ENCODE assay signal across 21 cellular contexts in the genomic region with DNA sequence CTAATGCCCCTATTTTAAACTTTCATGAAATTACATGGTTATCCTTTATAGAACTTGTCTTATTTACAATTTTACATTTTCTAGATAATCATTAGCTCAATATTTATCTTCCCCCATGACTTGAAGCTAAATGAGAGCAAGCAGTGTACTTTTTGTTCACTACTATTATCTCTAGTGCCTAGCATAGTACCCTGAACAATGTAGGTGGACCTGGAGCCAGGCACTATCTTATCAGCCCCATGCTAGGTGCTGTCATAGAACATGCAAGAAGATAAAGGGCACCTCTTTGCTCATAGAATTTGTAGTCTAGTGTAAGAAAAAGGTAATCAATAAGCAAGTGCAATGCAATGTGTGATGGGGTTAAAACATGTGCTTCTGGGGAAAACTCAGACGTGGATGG.
DNase-seq lines count a peak whose midpoint lies in the region; ATAC-seq, FAIRE-seq and TF ChIP-seq lines count a peak whose summit lies in the region.
"Had no signal": no experiment of that assay in that cellular context is flagged by ENCODE, and none has a peak within 500 bp of the region (broad histone marks: within the 10 kb centered on the region; RNA-seq: fewer than 3 reads in every experiment).

No MANE protein-coding gene starts in this region.

- TF ChIP-seq EP300 in HepG2 (IDR thresholded peaks at IDR 0.05; ENCODE audit: low read depth in 2 of 2, low read length in 2 of 2): no peak
- no peak for TF ChIP-seq EP300 in HepG2 (CRISPR knock-in tag; IDR thresholded peaks at IDR 0.05; ENCODE audit: borderline replicate concordance)

- no peak overlapping the region for H3K4me2 ChIP-seq in HepG2 (ENCODE audit: low read depth, low read length)
- H3K4me2 ChIP-seq: A549; BLaER1 treated with 17β-estradiol and CSF1 and Interleukin-3, amounts not matched to agents 10 nM and 100 nM had no signal

- H3K9me3 ChIP-seq in liver (ENCODE audit: control insufficient read depth in 4 of 4, low read length in 3 of 4) (no peaks in the 10 kb centered on the region), HepG2 (ENCODE audit: low read length) (0 out of 2 replicates have a peak, but pooled peaks cover 4% of the 10 kb centered on the region)
- H3K9me3 ChIP-seq: A549; BLaER1 treated with 17β-estradiol and CSF1 and Interleukin-3, amounts not matched to agents 10 nM and 100 nM; Caco-2 had no signal

- POLR2A ChIA-PET in HepG2 (lab: Yijun Ruan, JAX): no interaction called here

- no TSS peak for BruUV-seq in HepG2 (replicated peaks; lab: Mats Ljungman, UMichigan)

- FAIRE-seq in HepG2 (lab: Jason Lieb, UNC): no peak
- FAIRE-seq: A549, D721Med, G401.6, GM12891, GM19239 had no signal

- no peaks in the 10 kb centered on the region for H3K79me2 ChIP-seq in HepG2 (ENCODE audit: insufficient read depth, low read length)

- WGBS in liver: 88% methylated on average over 1 of the region's 1 CpG
- WGBS in HepG2 (ENCODE audit: low lambda C conversion rate): 87% methylated on average over 1 of the region's 1 CpG

- no peaks in the 10 kb centered on the region for H3K36me3 Mint-ChIP-seq in activated T-helper 17 cell treated with anti-CD3 and anti-CD28 coated beads, Interleukin-2, amount 50 U/mL, for 72 hours (ENCODE audit: low read depth)
- H3K36me3 Mint-ChIP-seq: CD8-positive, alpha-beta T cell had no signal

- TF ChIP-seq POLR2A in HepG2 (IDR thresholded peaks at IDR 0.05; ENCODE audit: insufficient read depth in 1 of 2, low read depth in 2 of 2, low read length in 2 of 2): no peak

- no peak overlapping the region for H3K27ac ChIP-seq in liver (ENCODE audit: low read depth in 1 of 2, low read length in 2 of 2)
- no peak overlapping the region for H3K27ac ChIP-seq in HepG2 (ENCODE audit: extremely low read length, insufficient read depth, low read length)
- H3K27ac ChIP-seq: 22Rv1; A549; BLaER1 treated with 17β-estradiol and CSF1 and Interleukin-3, amounts not matched to agents 10 nM and 100 nM; C4-2B had no signal

- TF ChIP-seq RAD21 in liver (IDR thresholded peaks at IDR 0.05) (no peak), HepG2 (CRISPR knock-in tag; IDR thresholded peaks at IDR 0.05) (no peak)

- no peaks in the 10 kb centered on the region for H3K27me3 Mint-ChIP-seq in activated T-helper 17 cell treated with anti-CD3 and anti-CD28 coated beads, Interleukin-2, amount 50 U/mL, for 72 hours
- H3K27me3 Mint-ChIP-seq: B cell; CD4-positive, alpha-beta T cell had no signal

- H4K20me1 ChIP-seq in HepG2 (ENCODE audit: insufficient read depth, low read length): no peaks in the 10 kb centered on the region
- H4K20me1 ChIP-seq: BLaER1 treated with 17β-estradiol and CSF1 and Interleukin-3, amounts not matched to agents 10 nM and 100 nM had no signal

- H3K4me3 ChIP-seq in liver (ENCODE audit: low read depth in 1 of 3, low read length in 3 of 3) (no peak overlapping the region), HepG2 (replicated peaks in 1 of 3; ENCODE audit: insufficient read depth in 1 of 3, low read depth in 2 of 3, low read length in 3 of 3) (no peak overlapping the region)
- H3K4me3 ChIP-seq: A549; BLaER1 treated with 17β-estradiol and CSF1 and Interleukin-3, amounts not matched to agents 10 nM and 100 nM had no signal

- intact Hi-C loops in HepG2 (cut with micrococcal nuclease; ENCODE audit: unreplicated experiment): no loop called here

- H3K4me1 ChIP-seq in liver (ENCODE audit: control insufficient read depth in 4 of 4, insufficient read depth in 4 of 4, low read length in 3 of 4) (peaks cover 1 to 23% (median 4%) of the 10 kb centered on the region in 4 donors), HepG2 (ENCODE audit: insufficient read depth, low read length) (no peaks in the 10 kb centered on the region)
- H3K4me1 ChIP-seq: A549; BLaER1 treated with 17β-estradiol and CSF1 and Interleukin-3, amounts not matched to agents 10 nM and 100 nM; Caco-2 had no signal

- H3K36me3 ChIP-seq in liver (ENCODE audit: control insufficient read depth in 4 of 4, insufficient read depth in 3 of 4, low read depth in 1 of 4, low read length in 3 of 4) (no peaks in the 10 kb centered on the region), HepG2 (replicated peaks in 1 of 2; ENCODE audit: control insufficient read depth in 1 of 2, insufficient read depth in 2 of 2, low read length in 2 of 2) (no peaks in the 10 kb centered on the region)
- H3K36me3 ChIP-seq: BLaER1 treated with 17β-estradiol and CSF1 and Interleukin-3, amounts not matched to agents 10 nM and 100 nM had no signal

- TF ChIP-seq CTCF in liver (IDR thresholded peaks at IDR 0.05; ENCODE audit: low read depth, low read length, missing input control) (no peak), HepG2 (CRISPR knock-in tag; IDR thresholded peaks at IDR 0.05) (no peak)

- H3K27ac Mint-ChIP-seq in activated T-helper 17 cell treated with anti-CD3 and anti-CD28 coated beads, Interleukin-2, amount 50 U/mL, for 72 hours: no peak overlapping the region
- H3K27ac Mint-ChIP-seq: B cell; CD4-positive, alpha-beta T cell; CD8-positive, alpha-beta T cell had no signal

- no peak for ATAC-seq in HepG2
- ATAC-seq in left lobe of liver: peak; percentile 66
- no peak for ATAC-seq in activated T-helper 17 cell treated with anti-CD3 and anti-CD28 coated beads, Interleukin-2, amount 50 U/mL, for 72 hours (replicated peaks)
- no peak for ATAC-seq in HG03571 (IDR thresholded peaks at IDR 0.05; ENCODE audit: unreplicated experiment)
- ATAC-seq: A549; CD8-positive, alpha-beta T cell had no signal

- peaks cover 10% of the 10 kb centered on the region for H3K9me3 Mint-ChIP-seq in activated T-helper 17 cell treated with anti-CD3 and anti-CD28 coated beads, Interleukin-2, amount 50 U/mL, for 72 hours

- H3K9ac ChIP-seq in liver (ENCODE audit: low read depth in 1 of 2, low read length in 2 of 2) (no peak overlapping the region), HepG2 (ENCODE audit: insufficient read depth, low read depth, low read length) (no peak overlapping the region)
- H3K9ac ChIP-seq: BLaER1 treated with 17β-estradiol and CSF1 and Interleukin-3, amounts not matched to agents 10 nM and 100 nM had no signal

- no peaks in the 10 kb centered on the region for H3K4me1 Mint-ChIP-seq in activated T-helper 17 cell treated with anti-CD3 and anti-CD28 coated beads, Interleukin-2, amount 50 U/mL, for 72 hours
- H3K4me1 Mint-ChIP-seq: B cell had no signal

- no peak for DNase-seq in HepG2 (ENCODE audit: low spot score)
- DNase-seq in left lobe of liver (ENCODE audit: low spot score): no peak
- DNase-seq: AML-193; Caco-2; Calu3; CD4-positive, alpha-beta T cell; CD8-positive, alpha-beta T cell; DMS79 treated with DMSO at 0.1 percent for 48 hours; GF-D8 had no signal

- CTCF ChIA-PET in HepG2 (lab: Yijun Ruan, JAX; ENCODE audit: low intra/inter-chr PET ratio, low total read pairs): no interaction called here

- in situ Hi-C loops in HepG2 (cut with HindIII; ENCODE audit: extremely low pct_ligation_motif_present, low pct_unique_long_range_greater_than_20kb): no loop called here

- H3K27me3 ChIP-seq in liver (ENCODE audit: control insufficient read depth in 4 of 4, insufficient read depth in 4 of 4, low read length in 3 of 4) (no peaks in the 10 kb centered on the region), HepG2 (ENCODE audit: control insufficient read depth in 1 of 2, insufficient read depth in 2 of 2, low read length in 2 of 2) (no peaks in the 10 kb centered on the region)
- H3K27me3 ChIP-seq: BLaER1 treated with 17β-estradiol and CSF1 and Interleukin-3, amounts not matched to agents 10 nM and 100 nM had no signal

- no peak overlapping the region for H3K4me3 Mint-ChIP-seq in activated T-helper 17 cell treated with anti-CD3 and anti-CD28 coated beads, Interleukin-2, amount 50 U/mL, for 72 hours
- H3K4me3 Mint-ChIP-seq: B cell; CD4-positive, alpha-beta T cell; CD8-positive, alpha-beta T cell had no signal

- H2AFZ ChIP-seq in HepG2 (ENCODE audit: low read length): no peak overlapping the region

TF ChIP-seq in liver, 16 proteins besides CTCF, POLR2A, EP300 and RAD21 (continues in another document):
- TF ChIP-seq FOXA2 (IDR thresholded peaks at IDR 0.05): no peak
- TF ChIP-seq MAX (IDR thresholded peaks at IDR 0.05): no peak
- peak; percentile 8 for TF ChIP-seq YY1 (IDR thresholded peaks at IDR 0.05)
- no peak for TF ChIP-seq SP1 (IDR thresholded peaks at IDR 0.05)
- TF ChIP-seq FOXA1 (IDR thresholded peaks at IDR 0.05): no peak
- TF ChIP-seq HNF4A (conservative IDR thresholded peaks at IDR 0.05): peak; percentile 5 to 6
- TF ChIP-seq TAF1 (conservative IDR thresholded peaks at IDR 0.05): no peak

TF ChIP-seq in HepG2, 621 proteins besides CTCF, POLR2A, EP300 and RAD21 (continues in another document):
- no peak for TF ChIP-seq HCFC1 (IDR thresholded peaks at IDR 0.05; ENCODE audit: low read depth, low read length)
- TF ChIP-seq ZFP36 (IDR thresholded peaks at IDR 0.05; ENCODE audit: borderline replicate concordance, low read depth, low read length, partially characterized antibody): no peak
- no peak for TF ChIP-seq ZNF354B (CRISPR knock-in tag; IDR thresholded peaks at IDR 0.05)
